In the genomic region with DNA sequence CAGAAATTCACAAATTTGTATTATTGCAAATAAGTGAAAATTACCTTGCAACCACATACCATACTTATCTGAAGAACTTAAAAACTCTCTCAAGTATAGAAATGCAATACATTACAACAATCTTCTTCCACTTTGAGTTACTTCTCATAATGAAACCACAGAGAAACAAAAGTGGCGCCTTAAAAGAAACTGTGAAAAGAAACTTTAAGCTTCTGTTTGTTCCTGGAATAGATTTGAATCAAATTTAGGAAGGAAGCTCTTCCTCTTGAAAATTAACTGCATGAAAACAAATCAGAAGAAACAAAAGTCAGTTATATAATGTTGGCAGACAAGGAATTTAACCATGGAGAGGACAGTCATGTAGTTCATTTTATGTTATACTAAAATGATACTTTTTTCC, we compare ENCODE assay signal across 8 cellular contexts. TPM values are rescaled to one million over a fixed set of nuclear protein-coding genes. Genes with fewer than 3 reads are reported as not detected.
DNase-seq lines count a peak whose midpoint lies in the region; ATAC-seq and TF ChIP-seq lines count a peak whose summit lies in the region.

No MANE protein-coding gene starts in this region.

- no peaks in the 10 kb centered on the region for H3K36me3 Mint-ChIP-seq in activated T-cell treated with anti-CD3 and anti-CD28 coated beads, Interleukin-2, amount 50 U/mL, for 24 hours (ENCODE audit: low read depth)
- H3K36me3 Mint-ChIP-seq in T-helper 17 cell (ENCODE audit: low read depth): no peaks in the 10 kb centered on the region

- peak; percentile 81 for ATAC-seq in HG02884 (IDR thresholded peaks at IDR 0.05; ENCODE audit: unreplicated experiment)
- ATAC-seq in T-helper 17 cell: no peak

- H3K4me3 Mint-ChIP-seq in activated T-cell treated with anti-CD3 and anti-CD28 coated beads, Interleukin-2, amount 50 U/mL, for 24 hours: peak overlapping the region; percentile 52
- peak overlapping the region; percentile 52 for H3K4me3 Mint-ChIP-seq in T-helper 17 cell

- H3K27me3 ChIP-seq in spleen (replicated peaks in 1 of 7): no peaks in the 10 kb centered on the region
- H3K27me3 ChIP-seq in dorsolateral prefrontal cortex: no peaks in the 10 kb centered on the region

- no peaks in the 10 kb centered on the region for H3K27me3 Mint-ChIP-seq in activated T-cell treated with anti-CD3 and anti-CD28 coated beads, Interleukin-2, amount 50 U/mL, for 24 hours
- no peaks in the 10 kb centered on the region for H3K27me3 Mint-ChIP-seq in T-helper 17 cell

- no peak for TF ChIP-seq CTCF in spleen (IDR thresholded peaks at IDR 0.05 in 8 of 11, conservative IDR thresholded peaks at IDR 0.05 in 3 of 11)
- no peak for TF ChIP-seq CTCF in dorsolateral prefrontal cortex (IDR thresholded peaks at IDR 0.05 in 54 of 56, conservative IDR thresholded peaks at IDR 0.05 in 2 of 56; ENCODE audit: low read depth in 1 of 56, partially characterized antibody in 56 of 56)

- no peaks in the 10 kb centered on the region for H3K36me3 ChIP-seq in spleen

- 0 to 7% (median 2%) methylated on average over 1 of the region's 1 CpG for WGBS in spleen, 5 donors

- H3K4me3 ChIP-seq in spleen (no peak overlapping the region), dorsolateral prefrontal cortex (no peak overlapping the region)

- no peak for DNase-seq in activated T-cell treated with anti-CD3 and anti-CD28 coated beads, Interleukin-2, amount 50 U/mL, for 24 hours
- no peak for DNase-seq in activated T-cell treated with anti-CD3 and anti-CD28 coated beads, Interleukin-2, amount 50 U/mL, for 48 hours
- DNase-seq in T-helper 17 cell (no peak), spleen (no peak), dorsolateral prefrontal cortex (no peak), NCI-H2029 (lab: John Stamatoyannopoulos, UW) (no peak), NCI-H2171 treated with DMSO at 0.1 percent for 48 hours (lab: John Stamatoyannopoulos, UW) (no peak)

- TF ChIP-seq POLR2A in spleen (IDR thresholded peaks at IDR 0.05): no peak

- H3K27ac Mint-ChIP-seq in activated T-cell treated with anti-CD3 and anti-CD28 coated beads, Interleukin-2, amount 50 U/mL, for 24 hours: peak overlapping the region; percentile 90
- H3K27ac Mint-ChIP-seq in T-helper 17 cell: peak overlapping the region; percentile 79

- peak overlapping the region; percentile 63 to 79 (median 70) for H3K27ac ChIP-seq in spleen
- peak overlapping the region in 13 of 59 donors; percentile 4 to 60 (median 37) for H3K27ac ChIP-seq in dorsolateral prefrontal cortex

- H3K4me1 Mint-ChIP-seq in activated T-cell treated with anti-CD3 and anti-CD28 coated beads, Interleukin-2, amount 50 U/mL, for 24 hours (ENCODE audit: low read depth): peaks cover 84% of the 10 kb centered on the region
- peaks cover 41% of the 10 kb centered on the region for H3K4me1 Mint-ChIP-seq in T-helper 17 cell

- H3K9me3 ChIP-seq in T-helper 17 cell (ENCODE audit: control insufficient read depth, low read length, poor library complexity, severe bottlenecking) (no peaks in the 10 kb centered on the region), spleen (peaks cover 0 to under 1% (median 0%) of the 10 kb centered on the region in 8 donors)

- intact Hi-C loops in spleen (cut with DNase I; ENCODE audit: low total_unique reads) (no loop called here), dorsolateral prefrontal cortex (cut with DNase I) (loop anchor here in 1 of 2 donors (10.0 kb wide), 1 partner anchor 96 kb away; no protein-coding TSS in a partner anchor)

- peaks cover 24 to 61% (median 40%) of the 10 kb centered on the region in 6 donors for H3K4me1 ChIP-seq in spleen

- H3K9me3 Mint-ChIP-seq in activated T-cell treated with anti-CD3 and anti-CD28 coated beads, Interleukin-2, amount 50 U/mL, for 24 hours: peaks cover 8% of the 10 kb centered on the region

RNA-seq across cellular contexts. Expression of a gene that starts 57.5 kb away (rescaled TPM):
- total RNA-seq in T-helper 17 cell (10 to 100 TPM in 1 of 2 donors, 1 to 10 TPM in 1; 8.3 to 22.0 TPM), spleen (100 to 1,000 TPM in 3 of 7 donors, 10 to 100 TPM in 4; 62.0 to 156 (median 95.6) TPM), dorsolateral prefrontal cortex (10 to 100 TPM in 6 of 120 experiments, 1 to 10 TPM in 113, under 1 TPM in 1; 0.77 to 25.0 (median 4.6) TPM)
- 10 to 100 TPM; 19.5 to 27.5 (median 19.6) TPM for polyA plus RNA-seq in spleen
